9 cellular contexts compared by ENCODE assay signal in the genomic region with DNA sequence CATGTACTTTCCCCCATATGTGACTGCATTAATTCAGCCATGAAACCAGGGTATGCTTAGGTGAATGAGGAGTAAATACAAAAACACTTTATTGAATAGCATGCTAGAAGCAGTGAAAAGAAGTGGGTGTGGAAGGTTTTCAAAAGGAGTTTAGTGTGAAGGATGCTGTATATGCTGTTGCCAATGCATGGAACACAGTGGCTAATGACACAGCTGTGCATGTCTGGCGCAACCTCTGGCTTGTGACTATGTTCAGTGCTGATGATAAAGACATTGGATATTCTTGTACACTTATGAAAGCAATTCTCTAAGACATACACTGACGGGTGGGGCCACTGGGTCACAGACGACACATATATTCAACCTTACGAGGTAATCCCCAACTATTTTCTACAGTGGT. TPM values are rescaled to one million over a fixed set of nuclear protein-coding genes. Genes with fewer than 3 reads are reported as not detected.
DNase-seq lines count a peak whose midpoint lies in the region; ATAC-seq and TF ChIP-seq lines count a peak whose summit lies in the region.
"Had no signal": no experiment of that assay in that cellular context is flagged by ENCODE, and none has a peak within 500 bp of the region (broad histone marks: within the 10 kb centered on the region; RNA-seq: fewer than 3 reads in every experiment).

No MANE protein-coding gene starts in this region.

- TF ChIP-seq POLR2A in spleen (IDR thresholded peaks at IDR 0.05) = no peak

- intact Hi-C loops in spleen (cut with DNase I; ENCODE audit: low total_unique reads) = no loop called here

- H3K9me3 ChIP-seq in fibroblast of lung (ENCODE audit: control insufficient read depth, insufficient read depth, low read depth, low read length) (no peaks in the 10 kb centered on the region), spleen (peaks cover 0 to 7% (median 0%) of the 10 kb centered on the region in 8 donors)

- DNase-seq in fibroblast of lung (ENCODE audit: low read depth in 2 of 2) (peak; percentile 30 to 69), H7 (no peak), T-helper 9 cell (no peak), spleen (no peak)
- DNase-seq: activated B cell treated with CpG ODN at 0.5 μM for 24 hours had no signal

- no peak overlapping the region for H2AFZ ChIP-seq in fibroblast of lung (ENCODE audit: low read length)

- H3K4me3 ChIP-seq in fibroblast of lung (replicated peaks in 1 of 4; ENCODE audit: control extremely low read depth in 1 of 4, insufficient read depth in 1 of 4, low read depth in 3 of 4, low read length in 4 of 4) (no peak overlapping the region), H7 (ENCODE audit: insufficient read depth, low read depth, low read length) (no peak overlapping the region), spleen (no peak overlapping the region)

- TF ChIP-seq CTCF in fibroblast of lung (conservative IDR thresholded peaks at IDR 0.05 in 1 of 2, IDR thresholded peaks at IDR 0.05 in 1 of 2; ENCODE audit: low read depth in 1 of 2, low read length in 2 of 2) = no peak
- TF ChIP-seq CTCF in spleen (IDR thresholded peaks at IDR 0.05 in 8 of 11, conservative IDR thresholded peaks at IDR 0.05 in 3 of 11) = no peak

- H3K27ac ChIP-seq in fibroblast of lung (ENCODE audit: insufficient read depth, low read length) (no peak overlapping the region), spleen (no peak overlapping the region)

- peak; percentile 19 for ATAC-seq in GM18907 (IDR thresholded peaks at IDR 0.05; ENCODE audit: unreplicated experiment)
- ATAC-seq in GM21723 (IDR thresholded peaks at IDR 0.05; ENCODE audit: unreplicated experiment) = peak; percentile 39
- ATAC-seq in HG03520 (IDR thresholded peaks at IDR 0.05; ENCODE audit: unreplicated experiment) = peak; percentile 34

- no peak overlapping the region for H3K4me2 ChIP-seq in fibroblast of lung (ENCODE audit: extremely low read depth, insufficient read depth, low read length)

- H4K20me1 ChIP-seq in fibroblast of lung (ENCODE audit: control insufficient read depth, extremely low read depth, insufficient read depth, low read length) = no peaks in the 10 kb centered on the region

- 78 to 95% (median 91%) methylated on average over 4 of the region's 4 CpGs for WGBS in spleen, 5 donors

- H3K9ac ChIP-seq in fibroblast of lung (ENCODE audit: insufficient read depth, low read length) = no peak overlapping the region

- no peaks in the 10 kb centered on the region for H3K36me3 ChIP-seq in fibroblast of lung (ENCODE audit: control insufficient read depth, insufficient read depth, low read length)
- no peaks in the 10 kb centered on the region for H3K36me3 ChIP-seq in H7 (replicated peaks; ENCODE audit: control insufficient read depth, insufficient read depth, low read length)
- no peaks in the 10 kb centered on the region for H3K36me3 ChIP-seq in spleen

- no peaks in the 10 kb centered on the region for H3K79me2 ChIP-seq in fibroblast of lung (ENCODE audit: control insufficient read depth, insufficient read depth, low read length)

- H3K27me3 ChIP-seq in fibroblast of lung (ENCODE audit: control insufficient read depth, insufficient read depth, low read length) (peaks cover 7% of the 10 kb centered on the region), H7 (ENCODE audit: control insufficient read depth, insufficient read depth, low read length) (no peaks in the 10 kb centered on the region), spleen (replicated peaks in 1 of 7) (peaks cover 0 to 15% (median 0%) of the 10 kb centered on the region in 7 donors)

- peaks cover 8% of the 10 kb centered on the region for H3K4me1 ChIP-seq in fibroblast of lung (ENCODE audit: control insufficient read depth, extremely low read depth, insufficient read depth, low read length)
- H3K4me1 ChIP-seq in spleen = no peaks in the 10 kb centered on the region

RNA-seq across cellular contexts. Expression of a gene that starts 55.2 kb away (rescaled TPM):
- not detected in 2 replicates for total RNA-seq in fibroblast of lung
- polyA plus RNA-seq in fibroblast of lung = not detected in 2 replicates
- not detected in 2 replicates for polyA plus RNA-seq in fibroblast of lung (2012)
- polyA minus RNA-seq in fibroblast of lung (ENCODE audit: low replicate concordance) = not detected in 2 replicates
- 3.9 and 5.1 TPM in 2 replicates for total RNA-seq in H7 (2014; rRNA removed; shearing (Covaris generic))
- not detected for total RNA-seq in spleen
- polyA plus RNA-seq in spleen = not detected
- total RNA-seq: activated B cell treated with CpG ODN at 0.5 μM for 24 hours, NCI-H460 had no signal

RNA-seq across cellular contexts. Expression of a gene that starts 55.5 kb away (rescaled TPM):
- total RNA-seq in fibroblast of lung (10.3 and 12.1 TPM in 2 replicates), spleen (1 to 10 TPM; 3.3 to 8.6 (median 4.3) TPM)
- polyA plus RNA-seq in fibroblast of lung (7.9 and 9.0 TPM in 2 replicates), spleen (1 to 10 TPM; 1.2 to 1.9 (median 1.2) TPM)
- polyA plus RNA-seq in fibroblast of lung (2012) = 4.6 and 4.7 TPM in 2 replicates
- 1.2 and 1.6 TPM in 2 replicates for polyA minus RNA-seq in fibroblast of lung (ENCODE audit: low replicate concordance)
- total RNA-seq in H7 (2014; rRNA removed; shearing (Covaris generic)) = 5.6 and 6.7 TPM in 2 replicates

Comparison
In these comparisons a context has a peak if more than half of its experiments do, and no peak if none do; other contexts are left out.
1. DNase-seq: peak in fibroblast of lung (2 of 2); none in H7 (single experiment), T-helper 9 cell (single experiment) and spleen (single experiment).
2. Peak in every context shown above with its lines, with median percentiles within 50 percentile points of each other: ATAC-seq.